Comparison of ENCODE assay signal across 9 cellular contexts in the genomic region with DNA sequence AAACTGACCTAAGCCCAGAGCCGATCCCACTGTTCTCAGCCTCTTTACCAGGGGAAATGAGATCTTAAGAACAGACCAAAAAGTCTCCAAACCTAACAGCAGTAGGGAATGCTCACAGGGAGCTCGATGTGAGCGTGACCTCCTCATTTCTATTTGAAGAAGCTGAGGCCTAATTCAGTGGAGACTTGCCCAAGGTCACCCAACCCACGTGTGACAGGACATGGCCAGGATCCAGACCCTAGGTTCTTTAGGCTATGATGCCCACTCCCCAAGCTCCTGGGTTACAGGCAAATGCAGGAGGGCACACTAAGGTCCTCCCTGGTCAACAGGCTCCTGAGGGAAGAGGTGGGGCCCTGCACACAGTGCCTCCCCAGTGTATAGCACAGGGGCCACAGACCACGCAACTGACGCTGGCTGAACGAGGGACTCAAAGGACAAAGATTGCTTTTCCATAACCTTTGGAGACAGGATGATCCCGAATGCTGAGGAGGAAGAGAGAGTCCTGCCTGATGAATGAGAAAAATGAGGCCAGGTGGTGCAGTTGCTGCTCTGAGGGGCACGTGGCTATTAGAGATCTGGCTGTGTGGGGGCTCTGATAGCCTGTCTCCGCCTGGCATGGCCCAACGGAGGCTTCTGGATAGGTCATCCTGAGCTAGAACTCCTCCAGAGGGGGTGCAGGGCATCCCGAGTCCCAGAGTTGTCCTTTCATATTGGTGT. TPM values are rescaled to one million over a fixed set of nuclear protein-coding genes. Genes with fewer than 3 reads are reported as not detected.
DNase-seq lines count a peak whose midpoint lies in the region; ATAC-seq and TF ChIP-seq lines count a peak whose summit lies in the region.
"Had no signal": no experiment of that assay in that cellular context is flagged by ENCODE, and none has a peak within 500 bp of the region (broad histone marks: within the 10 kb centered on the region; RNA-seq: fewer than 3 reads in every experiment).

No MANE protein-coding gene starts in this region.

- intact Hi-C loops in heart left ventricle (cut with DNase I) (no loop called here), left cardiac atrium (cut with DNase I) (no loop called here), vagina (cut with DNase I) (no loop called here)

- no peak overlapping the region for H3K4me3 Mint-ChIP-seq in central memory CD8-positive, alpha-beta T cell
- H3K4me3 Mint-ChIP-seq in naive thymus-derived CD8-positive, alpha-beta T cell, result no peak overlapping the region

- no peaks in the 10 kb centered on the region for H3K9me3 Mint-ChIP-seq in central memory CD8-positive, alpha-beta T cell
- no peaks in the 10 kb centered on the region for H3K9me3 Mint-ChIP-seq in naive thymus-derived CD8-positive, alpha-beta T cell

- POLR2A ChIA-PET in naive thymus-derived CD8-positive, alpha-beta T cell (lab: Charles Lee), result interaction anchor here (1.3 to 1.8 kb wide), 3 partner anchors 20 to 26 kb away, joined by 4 to 9 read pairs (median 5); a partner anchor contains a TSS

- no peaks in the 10 kb centered on the region for H3K27me3 Mint-ChIP-seq in central memory CD8-positive, alpha-beta T cell
- H3K27me3 Mint-ChIP-seq in naive thymus-derived CD8-positive, alpha-beta T cell, result no peaks in the 10 kb centered on the region

- peak overlapping the region; percentile 51 to 91 (median 87) for H3K27ac ChIP-seq in heart left ventricle
- peak overlapping the region; percentile 81 for H3K27ac ChIP-seq in vagina

- H3K4me3 ChIP-seq in heart left ventricle (no peak overlapping the region), vagina (no peak overlapping the region)

- H3K27ac Mint-ChIP-seq in central memory CD8-positive, alpha-beta T cell (ENCODE audit: low read depth), result peak overlapping the region; percentile 64
- peak overlapping the region in 9 of 10 donors; percentile 47 to 88 (median 68) for H3K27ac Mint-ChIP-seq in naive thymus-derived CD8-positive, alpha-beta T cell

- TF ChIP-seq POLR2A in heart left ventricle (IDR thresholded peaks at IDR 0.05), result no peak
- no peak for TF ChIP-seq POLR2A in vagina (IDR thresholded peaks at IDR 0.05)

- TF ChIP-seq CTCF in heart left ventricle (IDR thresholded peaks at IDR 0.05), result no peak
- no peak for TF ChIP-seq CTCF in vagina (IDR thresholded peaks at IDR 0.05)

- H3K36me3 Mint-ChIP-seq in central memory CD8-positive, alpha-beta T cell (ENCODE audit: insufficient read depth), result peaks cover 30% of the 10 kb centered on the region
- H3K36me3 Mint-ChIP-seq in naive thymus-derived CD8-positive, alpha-beta T cell, result peaks cover 0 to 49% (median 0%) of the 10 kb centered on the region in 3 donors

- H3K4me1 ChIP-seq in heart left ventricle, result peaks cover 12 to 100% (median 94%) of the 10 kb centered on the region in 12 donors
- peaks cover 100% of the 10 kb centered on the region for H3K4me1 ChIP-seq in vagina

- ATAC-seq in heart left ventricle (no peak), left cardiac atrium (no peak)
- ATAC-seq in central memory CD8-positive, alpha-beta T cell (replicated peaks; ENCODE audit: extremely low read depth, poor library complexity, severe bottlenecking), result no peak
- no peak for ATAC-seq in naive thymus-derived CD8-positive, alpha-beta T cell

- H3K27me3 ChIP-seq in heart left ventricle (no peaks in the 10 kb centered on the region), vagina (no peaks in the 10 kb centered on the region)

- H3K36me3 ChIP-seq in heart left ventricle (peaks cover 0 to 32% (median 13%) of the 10 kb centered on the region in 9 donors), vagina (peaks cover 0 to 22% of the 10 kb centered on the region in 2 donors)

- peaks cover 66% of the 10 kb centered on the region for H3K4me1 Mint-ChIP-seq in central memory CD8-positive, alpha-beta T cell
- H3K4me1 Mint-ChIP-seq in naive thymus-derived CD8-positive, alpha-beta T cell, result peaks cover 24 to 69% (median 61%) of the 10 kb centered on the region in 4 donors

- 46 to 53% (median 49%) methylated on average over 12 of the region's 12 CpGs for WGBS in heart left ventricle, 4 donors

- no peaks in the 10 kb centered on the region for H3K9me3 ChIP-seq in heart left ventricle
- H3K9me3 ChIP-seq in vagina, result no peaks in the 10 kb centered on the region

- DNase-seq in heart left ventricle (peak in 1 of 5 donors; percentile 26), left cardiac atrium (no peak), vagina (ENCODE audit: extremely low spot score in 2 of 2) (no peak), dermis blood vessel endothelial cell (no peak), NCI-H2196 (lab: John Stamatoyannopoulos, UW; ENCODE audit: unreplicated experiment) (no peak), AG08395 (ENCODE audit: low spot score) (no peak)
- DNase-seq in central memory CD8-positive, alpha-beta T cell (ENCODE audit: low spot score in 2 of 2), result no peak
- no peak for DNase-seq in naive thymus-derived CD8-positive, alpha-beta T cell
- DNase-seq: cerebellar nuclear complex had no signal

RNA-seq across cellular contexts. Expression of a gene that starts 24.0 kb away (rescaled TPM):
- total RNA-seq in heart left ventricle, result 10 to 100 TPM in 8 of 9 donors, 1 to 10 TPM in 1; 9.9 to 21.9 (median 12.7) TPM
- polyA plus RNA-seq in heart left ventricle, result 10 to 100 TPM in 1 of 2 donors, 1 to 10 TPM in 1; 9.0 to 11.2 TPM
- 10 to 100 TPM; 13.4 to 13.5 TPM for total RNA-seq in left cardiac atrium
- total RNA-seq in naive thymus-derived CD8-positive, alpha-beta T cell, result 10 to 100 TPM; 37.6 to 37.8 TPM
- 1 to 10 TPM in 2 of 3 donors, under 1 TPM in 1; 0.73 to 7.2 (median 1.8) TPM for polyA plus RNA-seq in naive thymus-derived CD8-positive, alpha-beta T cell
- total RNA-seq in vagina, result 9.8 TPM
- total RNA-seq in dermis blood vessel endothelial cell, result 3.2 and 4.1 TPM in 2 replicates

RNA-seq across cellular contexts. Expression of a gene that starts 31.0 kb away (rescaled TPM):
- total RNA-seq in heart left ventricle, result not detected
- polyA plus RNA-seq in heart left ventricle, result not detected
- total RNA-seq in left cardiac atrium, result not detected
- under 1 TPM; 0.47 to 0.75 TPM for total RNA-seq in naive thymus-derived CD8-positive, alpha-beta T cell
- under 1 TPM; 0.30 to 0.81 (median 0.44) TPM for polyA plus RNA-seq in naive thymus-derived CD8-positive, alpha-beta T cell
- not detected for total RNA-seq in vagina
- 0.05 TPM in 1 of 2 replicates, not detected in the other for total RNA-seq in dermis blood vessel endothelial cell
